In genomic region chr11:69051381-69052342, GRCh38 we compare ENCODE assay signal across 11 cellular contexts. TPM values are rescaled to one million over a fixed set of nuclear protein-coding genes. Genes with fewer than 3 reads are reported as not detected.
DNase-seq lines count a peak whose midpoint lies in the region; ATAC-seq, FAIRE-seq and TF ChIP-seq lines count a peak whose summit lies in the region.
"Had no signal": no experiment of that assay in that cellular context is flagged by ENCODE, and none has a peak within 500 bp of the region (broad histone marks: within the 10 kb centered on the region; RNA-seq: fewer than 3 reads in every experiment).

No MANE protein-coding gene starts in this region.

- H3K4me3 Mint-ChIP-seq in neural crest cell, result peak overlapping the region; percentile 81

- dilution Hi-C loops in IMR-90 (cut with HindIII; ENCODE audit: low sequenced_read_pairs, unreplicated experiment), result no loop called here

- H4K20me1 ChIP-seq in BLaER1 (peaks cover 73% of the 10 kb centered on the region), IMR-90 (ENCODE audit: insufficient read depth, low read length) (peaks cover 36% of the 10 kb centered on the region)

- in situ Hi-C loops in IMR-90 (cut with MboI; ENCODE audit: low sequenced_read_pairs), result no loop called here

- CTCF ChIA-PET in IMR-90 (lab: Yijun Ruan, JAX), result no interaction called here

- no peaks in the 10 kb centered on the region for H3K27me3 Mint-ChIP-seq in neural crest cell (ENCODE audit: low read depth)

- 0 out of 2 replicates have a peak, but pooled peaks cover 15% of the 10 kb centered on the region for H3K36me3 ChIP-seq in BLaER1
- peaks cover 22% of the 10 kb centered on the region for H3K36me3 ChIP-seq in IMR-90 (ENCODE audit: control insufficient read depth, insufficient read depth, low read length)
- H3K36me3 ChIP-seq in WERI-Rb-1, result peaks cover 4% of the 10 kb centered on the region
- H3K36me3 ChIP-seq: SJCRH30 had no signal

- no peak overlapping the region for H2BK20ac ChIP-seq in IMR-90 (ENCODE audit: low read depth, low read length)

- H3K9me3 Mint-ChIP-seq in neural crest cell, result no peaks in the 10 kb centered on the region

- H3K27ac ChIP-seq in BLaER1 (peak overlapping the region; percentile 39; the same call in 1 of the 2 replicates), IMR-90 (ENCODE audit: insufficient read depth, low read length) (no peak overlapping the region), dorsolateral prefrontal cortex (peak overlapping the region in 47 of 59 donors; percentile 10 to 95 (median 64)), WERI-Rb-1 (no peak overlapping the region)
- H3K27ac ChIP-seq: SJCRH30 had no signal

- peak overlapping the region; percentile 58 for H2AK9ac ChIP-seq in IMR-90 (replicated peaks; ENCODE audit: low read depth, low read length, poor library complexity)

- H2BK5ac ChIP-seq in IMR-90 (ENCODE audit: low read depth, low read length, poor library complexity, severe bottlenecking), result no peak overlapping the region

- peak overlapping the region; percentile 84 for H3K27ac Mint-ChIP-seq in neural crest cell (ENCODE audit: unreplicated experiment)

- H3K56ac ChIP-seq in IMR-90 (ENCODE audit: extremely low read depth, insufficient read depth, low read length), result no peak overlapping the region

- H2BK15ac ChIP-seq in IMR-90 (ENCODE audit: low read depth, low read length), result no peak overlapping the region

- H4K5ac ChIP-seq in IMR-90 (ENCODE audit: low read depth, low read length), result no peak overlapping the region

- no peak for TF ChIP-seq RAD21 in IMR-90 (IDR thresholded peaks at IDR 0.05; ENCODE audit: low read length)

- H3K18ac ChIP-seq in IMR-90 (ENCODE audit: low read depth, low read length), result no peak overlapping the region

- no peaks in the 10 kb centered on the region for H3K36me3 Mint-ChIP-seq in neural crest cell (ENCODE audit: low read depth)

- H3K14ac ChIP-seq in IMR-90 (replicated peaks; ENCODE audit: low read depth, low read length), result no peak overlapping the region

- H3K79me1 ChIP-seq in IMR-90 (ENCODE audit: low read depth in 1 of 2, low read length in 2 of 2), result peaks cover 9 to 76% of the 10 kb centered on the region in 2 experiments

- H2AK5ac ChIP-seq in IMR-90 (ENCODE audit: low read depth, low read length), result no peak overlapping the region

- no peak for TF ChIP-seq CTCF in IMR-90 (conservative IDR thresholded peaks at IDR 0.05; ENCODE audit: low read depth, low read length)
- no peak for TF ChIP-seq CTCF in dorsolateral prefrontal cortex (IDR thresholded peaks at IDR 0.05 in 54 of 56, conservative IDR thresholded peaks at IDR 0.05 in 2 of 56; ENCODE audit: low read depth in 1 of 56, partially characterized antibody in 56 of 56)
- no peak for TF ChIP-seq CTCF in neural crest cell (conservative IDR thresholded peaks at IDR 0.05)
- no peak for TF ChIP-seq CTCF in WERI-Rb-1 (IDR thresholded peaks at IDR 0.05; ENCODE audit: low read depth, low read length)

- H3K4me3 ChIP-seq in BLaER1, result peak overlapping the region; percentile 28; the same call in 1 of the 2 replicates
- H3K4me3 ChIP-seq in IMR-90 (ENCODE audit: insufficient read depth, low read depth, low read length), result no peak overlapping the region
- peak overlapping the region in 8 of 59 donors; percentile 3 to 87 (median 10) for H3K4me3 ChIP-seq in dorsolateral prefrontal cortex
- no peak overlapping the region for H3K4me3 ChIP-seq in WERI-Rb-1 (ENCODE audit: low read depth, low read length)
- H3K4me3 ChIP-seq: gastrocnemius medialis, SJCRH30 had no signal

- no peak overlapping the region for H3K4ac ChIP-seq in IMR-90 (ENCODE audit: low read depth, low read length)

- no peak overlapping the region for H4K8ac ChIP-seq in IMR-90 (ENCODE audit: low read depth in 2 of 2, low read length in 2 of 2)

- DNase-seq in IMR-90 (no peak), dorsolateral prefrontal cortex (no peak), neural crest cell (ENCODE audit: low read depth, low spot score) (no peak), superior temporal gyrus (ENCODE audit: extremely low spot score) (no peak), GM19239 (ENCODE audit: insufficient read length, low spot score) (no peak), WERI-Rb-1 (no peak)
- DNase-seq: gastrocnemius medialis; stimulated activated CD4-positive, alpha-beta T cell treated with anti-CD3 and anti-CD28 coated beads, Interleukin-2, amount 100 ng/mL, for 48 hours had no signal

- H3K4me2 ChIP-seq in BLaER1 (peak overlapping the region; percentile 98), IMR-90 (ENCODE audit: low read depth, low read length) (no peak overlapping the region)

- no TSS peak for BruUV-seq in IMR-90 (replicated peaks; lab: Mats Ljungman, UMichigan)

- ATAC-seq in IMR-90 (ENCODE audit: low read depth) (no peak), GM21825 (IDR thresholded peaks at IDR 0.05; ENCODE audit: unreplicated experiment) (no peak)
- ATAC-seq: gastrocnemius medialis had no signal

- TF ChIP-seq POLR2A in IMR-90 (IDR thresholded peaks at IDR 0.05; ENCODE audit: low read depth, low read length), result no peak

- intact Hi-C loops in IMR-90 (cut with micrococcal nuclease) (no loop called here), dorsolateral prefrontal cortex (cut with DNase I) (loop anchor here in 1 of 2 donors (10.0 kb wide), 1 partner anchor 147 kb away; the partner anchor contains the start of genes IGHMBP2 and MRPL21)

- H3K4me1 Mint-ChIP-seq in neural crest cell, result peaks cover 29% of the 10 kb centered on the region

- peaks cover 7% of the 10 kb centered on the region; the same call in 1 of the 2 replicates for H3K9me1 ChIP-seq in IMR-90 (ENCODE audit: insufficient read depth, low read length)

- H3K9me3 ChIP-seq in BLaER1 (no peaks in the 10 kb centered on the region), IMR-90 (ENCODE audit: control insufficient read depth, insufficient read depth, low read length) (no peaks in the 10 kb centered on the region), WERI-Rb-1 (ENCODE audit: severe bottlenecking) (no peaks in the 10 kb centered on the region)
- H3K9me3 ChIP-seq: gastrocnemius medialis, SJCRH30 had no signal

- peaks cover 87% of the 10 kb centered on the region for H3K4me1 ChIP-seq in BLaER1
- H3K4me1 ChIP-seq in IMR-90 (ENCODE audit: control insufficient read depth, insufficient read depth, low read length), result peaks cover 9% of the 10 kb centered on the region

- no peak overlapping the region for H2BK120ac ChIP-seq in IMR-90 (ENCODE audit: low read depth, low read length)

- H2AFZ ChIP-seq in IMR-90 (replicated peaks; ENCODE audit: low read length, poor library complexity), result no peak overlapping the region

- no peak overlapping the region for H3K23ac ChIP-seq in IMR-90 (ENCODE audit: low read depth, low read length)

- FAIRE-seq in GM19239 (lab: Jason Lieb, UNC), result no peak

- peak overlapping the region; percentile 46 for H3K9ac ChIP-seq in BLaER1
- H3K9ac ChIP-seq in IMR-90 (ENCODE audit: low read depth, low read length), result no peak overlapping the region

- POLR2A ChIA-PET in IMR-90 (lab: Charles Lee; ENCODE audit: unreplicated experiment), result no interaction called here

- H3K27me3 ChIP-seq in BLaER1, result no peaks in the 10 kb centered on the region
- no peaks in the 10 kb centered on the region for H3K27me3 ChIP-seq in IMR-90 (ENCODE audit: control insufficient read depth, insufficient read depth, low read length)
- no peaks in the 10 kb centered on the region for H3K27me3 ChIP-seq in dorsolateral prefrontal cortex
- H3K27me3 ChIP-seq in WERI-Rb-1 (ENCODE audit: insufficient read depth, low read depth, severe bottlenecking), result no peaks in the 10 kb centered on the region
- H3K27me3 ChIP-seq: gastrocnemius medialis, SJCRH30 had no signal

- no peak overlapping the region for H4K91ac ChIP-seq in IMR-90 (ENCODE audit: insufficient read depth, low read depth, low read length)

- WGBS in IMR-90 (ENCODE audit: extremely low coverage in 2 of 2, insufficient read length in 1 of 2), 2 experiments, result 94% methylated on average over 12 of the region's 20 CpGs; no CpG with 5 or more reads in 1 of the 2 experiments

TF ChIP-seq in IMR-90, 13 proteins besides CTCF, POLR2A, EP300 and RAD21 (continues in another document):
- TF ChIP-seq BHLHE40 (IDR thresholded peaks at IDR 0.05; ENCODE audit: low read depth, low read length), result no peak
- TF ChIP-seq SMC3 (IDR thresholded peaks at IDR 0.05; ENCODE audit: low read depth, low read length), result no peak
- no peak for TF ChIP-seq MXI1 (IDR thresholded peaks at IDR 0.05; ENCODE audit: borderline replicate concordance, low read depth, low read length)
- TF ChIP-seq MAFK (IDR thresholded peaks at IDR 0.05; ENCODE audit: low read depth, low read length), result no peak
- no peak for TF ChIP-seq RFX5 (IDR thresholded peaks at IDR 0.05; ENCODE audit: low read depth, low read length)
- TF ChIP-seq NFE2L2 (IDR thresholded peaks at IDR 0.05; ENCODE audit: low read depth, low read length), result no peak
- TF ChIP-seq CHD1 (IDR thresholded peaks at IDR 0.05; ENCODE audit: low read depth, low read length), result no peak
- TF ChIP-seq CEBPB (IDR thresholded peaks at IDR 0.05; ENCODE audit: low read depth, low read length), result no peak
- no peak for TF ChIP-seq FOS (IDR thresholded peaks at IDR 0.05; ENCODE audit: low read depth, low read length)
- TF ChIP-seq ELK1 (IDR thresholded peaks at IDR 0.05; ENCODE audit: borderline replicate concordance, low read depth, low read length), result no peak
- TF ChIP-seq RCOR1 (IDR thresholded peaks at IDR 0.05; ENCODE audit: insufficient replicate concordance, low read length), result no peak
- no peak for TF ChIP-seq MAZ (IDR thresholded peaks at IDR 0.05; ENCODE audit: borderline replicate concordance, low read depth, low read length)

RNA-seq across cellular contexts. Expression of gene TPCN2, which starts 2.9 kb away (rescaled TPM):
- total RNA-seq in IMR-90 (2012; rRNA removed) (3.1 and 3.4 TPM in 2 replicates), dorsolateral prefrontal cortex (10 to 100 TPM; 15.3 to 43.5 (median 27.6) TPM), neural crest cell (14.2 and 14.4 TPM in 2 replicates)
- 6.9 and 8.0 TPM in 2 replicates for polyA plus RNA-seq in IMR-90 (2012; rRNA removed)
- 5.9 and 7.4 TPM in 2 replicates for polyA plus RNA-seq in IMR-90 (2012; cell fraction: cytosol; rRNA removed)
- 41.5 and 56.5 TPM in 2 replicates for polyA plus RNA-seq in IMR-90 (2012; cell fraction: nucleus; rRNA removed; ENCODE audit: low replicate concordance)

RNA-seq across cellular contexts. Expression of gene MRGPRF, which starts 38.6 kb away (rescaled TPM):
- 5.8 and 6.3 TPM in 2 replicates for total RNA-seq in IMR-90 (2012; rRNA removed)
- 27.3 and 28.8 TPM in 2 replicates for polyA plus RNA-seq in IMR-90 (2012; rRNA removed)
- 27.9 and 54.6 TPM in 2 replicates for polyA plus RNA-seq in IMR-90 (2012; cell fraction: cytosol; rRNA removed)
- 17.5 and 36.2 TPM in 2 replicates for polyA plus RNA-seq in IMR-90 (2012; cell fraction: nucleus; rRNA removed; ENCODE audit: low replicate concordance)
- 10 to 100 TPM in 4 of 120 experiments, 1 to 10 TPM in 109, under 1 TPM in 7; 0.73 to 15.7 (median 3.0) TPM for total RNA-seq in dorsolateral prefrontal cortex
- total RNA-seq in neural crest cell, result 0.16 and 0.23 TPM in 2 replicates

Comparison
In these comparisons a context has a peak if more than half of its experiments do, and no peak if none do; other contexts are left out.
1. H3K27ac ChIP-seq: peak in BLaER1 (single experiment) and dorsolateral prefrontal cortex (47 of 59); none in IMR-90 (single experiment) and WERI-Rb-1 (single experiment).